In genomic region chr7:26187380-26188290, GRCh38 we compare ENCODE assay signal across 7 cellular contexts. TPM values are rescaled to one million over a fixed set of nuclear protein-coding genes. Genes with fewer than 3 reads are reported as not detected.
A peak's percentile ranks its signal among the peaks of the same experiment; 100 is the strongest.
DNase-seq lines count a peak whose midpoint lies in the region; ATAC-seq and TF ChIP-seq lines count a peak whose summit lies in the region.

No MANE protein-coding gene starts in this region.

- no peak overlapping the region for H3K56ac ChIP-seq in IMR-90 (ENCODE audit: extremely low read depth, insufficient read depth, low read length)

- in situ Hi-C loops in IMR-90 (cut with MboI; ENCODE audit: low sequenced_read_pairs) (no loop called here), gastrocnemius medialis (cut with MboI; ENCODE audit: low sequenced_read_pairs in 4 of 4) (loop anchor here in 2 of 4 donors (25.0 kb wide), 2 partner anchors 325 to 1000 kb away; partner anchors contain the start of gene HOXA11 (in 2 of the 2))

- H3K27me3 ChIP-seq in DOHH2 (ENCODE audit: control insufficient read depth, low read length) (no peaks in the 10 kb centered on the region), IMR-90 (ENCODE audit: control insufficient read depth, insufficient read depth, low read length) (no peaks in the 10 kb centered on the region), WERI-Rb-1 (ENCODE audit: insufficient read depth, low read depth, severe bottlenecking) (no peaks in the 10 kb centered on the region), gastrocnemius medialis (no peaks in the 10 kb centered on the region)
- no peaks in the 10 kb centered on the region for H3K27me3 ChIP-seq in naive thymus-derived CD4-positive, alpha-beta T cell (ENCODE audit: control insufficient read depth in 2 of 2, insufficient read depth in 2 of 2, low read length in 2 of 2)

- H3K4me2 ChIP-seq in DOHH2 (ENCODE audit: low read length) (no peak overlapping the region; the same call in 1 of the 2 replicates), IMR-90 (ENCODE audit: low read depth, low read length) (no peak overlapping the region)

- H3K36me3 ChIP-seq in DOHH2 (ENCODE audit: control insufficient read depth, low read length) (peaks cover 81% of the 10 kb centered on the region), IMR-90 (ENCODE audit: control insufficient read depth, insufficient read depth, low read length) (peaks cover 28% of the 10 kb centered on the region), WERI-Rb-1 (peaks cover 51% of the 10 kb centered on the region), gastrocnemius medialis (peaks cover 3 to 63% of the 10 kb centered on the region in 2 donors)
- peaks cover 21 to 38% (median 22%) of the 10 kb centered on the region in 3 experiments for H3K36me3 ChIP-seq in naive thymus-derived CD4-positive, alpha-beta T cell (ENCODE audit: control insufficient read depth in 2 of 3, insufficient read depth in 3 of 3, low read length in 3 of 3)

- H2AFZ ChIP-seq in IMR-90 (replicated peaks; ENCODE audit: low read length, poor library complexity): no peak overlapping the region

- peak overlapping the region in 1 of 2 experiments; percentile 31; a peak in 1 of 4 replicates for H4K8ac ChIP-seq in IMR-90 (ENCODE audit: low read depth in 2 of 2, low read length in 2 of 2)

- H3K36me3 Mint-ChIP-seq in naive thymus-derived CD4-positive, alpha-beta T cell: peaks cover 0 to 63% (median 43%) of the 10 kb centered on the region in 5 donors

- H3K14ac ChIP-seq in IMR-90 (replicated peaks; ENCODE audit: low read depth, low read length): no peak overlapping the region

- no peak for TF ChIP-seq RAD21 in IMR-90 (IDR thresholded peaks at IDR 0.05; ENCODE audit: low read length)

- peaks cover 0 to 14% (median 0%) of the 10 kb centered on the region in 11 donors for H3K9me3 Mint-ChIP-seq in naive thymus-derived CD4-positive, alpha-beta T cell

- no peak overlapping the region for H3K9ac ChIP-seq in IMR-90 (ENCODE audit: low read depth, low read length)

- H3K27ac ChIP-seq in DOHH2 (ENCODE audit: low read depth, low read length) (peak overlapping the region; percentile 56), IMR-90 (ENCODE audit: insufficient read depth, low read length) (no peak overlapping the region), WERI-Rb-1 (peak overlapping the region; percentile 38), gastrocnemius medialis (peak overlapping the region in 2 of 4 donors; percentile 19 to 41)
- H3K27ac ChIP-seq in naive thymus-derived CD4-positive, alpha-beta T cell (ENCODE audit: low read depth, low read length): no peak overlapping the region

- no peak overlapping the region for H3K23ac ChIP-seq in IMR-90 (ENCODE audit: low read depth, low read length)

- intact Hi-C loops in IMR-90 (cut with micrococcal nuclease) (no loop called here), gastrocnemius medialis (cut with DNase I; ENCODE audit: low total_unique reads) (no loop called here)
- intact Hi-C loops in naive thymus-derived CD4-positive, alpha-beta T cell (cut with micrococcal nuclease): loop anchor here in 1 of 2 donors (1.0 kb wide), 1 partner anchor 7 kb away; no protein-coding TSS in a partner anchor

- H3K9me1 ChIP-seq in IMR-90 (ENCODE audit: insufficient read depth, low read length): no peaks in the 10 kb centered on the region

- H2AK5ac ChIP-seq in IMR-90 (ENCODE audit: low read depth, low read length): no peak overlapping the region

- dilution Hi-C loops in IMR-90 (cut with HindIII; ENCODE audit: low sequenced_read_pairs, unreplicated experiment): no loop called here

- H3K4me1 Mint-ChIP-seq in naive thymus-derived CD4-positive, alpha-beta T cell: peaks cover 47 to 91% (median 79%) of the 10 kb centered on the region in 7 donors

- H3K4me3 ChIP-seq in DOHH2 (ENCODE audit: low read length) (no peak overlapping the region), IMR-90 (ENCODE audit: insufficient read depth, low read depth, low read length) (no peak overlapping the region), WERI-Rb-1 (ENCODE audit: low read depth, low read length) (no peak overlapping the region), gastrocnemius medialis (no peak overlapping the region)
- H3K4me3 ChIP-seq in naive thymus-derived CD4-positive, alpha-beta T cell (ENCODE audit: low read length): no peak overlapping the region

- peaks cover 100% of the 10 kb centered on the region for H3F3A ChIP-seq in DOHH2 (ENCODE audit: control insufficient read depth, insufficient read depth)

- no TSS peak for BruUV-seq in IMR-90 (replicated peaks; lab: Mats Ljungman, UMichigan)

- peaks cover 26 to 46% of the 10 kb centered on the region in 2 experiments for H3K79me1 ChIP-seq in IMR-90 (ENCODE audit: low read depth in 1 of 2, low read length in 2 of 2)

- WGBS in IMR-90 (ENCODE audit: extremely low coverage in 2 of 2, insufficient read length in 1 of 2), 2 experiments: no CpG with 5 or more reads among the region's 13 CpGs

- no peaks in the 10 kb centered on the region for H3K27me3 Mint-ChIP-seq in naive thymus-derived CD4-positive, alpha-beta T cell

- TF ChIP-seq CTCF in DOHH2 (IDR thresholded peaks at IDR 0.05; ENCODE audit: low read depth, low read length, poor library complexity, severe bottlenecking): no peak
- TF ChIP-seq CTCF in IMR-90 (conservative IDR thresholded peaks at IDR 0.05; ENCODE audit: low read depth, low read length): no peak
- no peak for TF ChIP-seq CTCF in WERI-Rb-1 (IDR thresholded peaks at IDR 0.05; ENCODE audit: low read depth, low read length)
- no peak for TF ChIP-seq CTCF in gastrocnemius medialis (IDR thresholded peaks at IDR 0.05 in 4 of 5, conservative IDR thresholded peaks at IDR 0.05 in 1 of 5)

- H2BK5ac ChIP-seq in IMR-90 (ENCODE audit: low read depth, low read length, poor library complexity, severe bottlenecking): no peak overlapping the region

- peaks cover 12% of the 10 kb centered on the region for H3K79me2 ChIP-seq in DOHH2 (ENCODE audit: control insufficient read depth, low read length)

- no peaks in the 10 kb centered on the region for H3K9me2 ChIP-seq in DOHH2 (replicated peaks; ENCODE audit: control insufficient read depth, low read length)

- peak overlapping the region in 3 of 10 donors; percentile 16 to 49 (median 32) for H3K4me3 Mint-ChIP-seq in naive thymus-derived CD4-positive, alpha-beta T cell

- POLR2A ChIA-PET in IMR-90 (lab: Charles Lee; ENCODE audit: unreplicated experiment): interaction anchor here (1.0 kb wide), 1 partner anchor 10 kb away, joined by 3 read pairs; no protein-coding TSS in a partner anchor
- POLR2A ChIA-PET in naive thymus-derived CD4-positive, alpha-beta T cell (lab: Charles Lee): interaction anchor here (0.8 to 12.5 kb wide), 10 partner anchors 9 to 97 kb away, joined by 3 to 289 read pairs (median 6); partner anchors contain the start of genes CBX3, HNRNPA2B1 and NFE2L3

- no peak overlapping the region for H3K4ac ChIP-seq in IMR-90 (ENCODE audit: low read depth, low read length)

- H3K9me3 ChIP-seq in DOHH2 (ENCODE audit: control insufficient read depth, insufficient read depth, low read length): no peaks in the 10 kb centered on the region
- no peaks in the 10 kb centered on the region for H3K9me3 ChIP-seq in IMR-90 (ENCODE audit: control insufficient read depth, insufficient read depth, low read length)
- no peaks in the 10 kb centered on the region for H3K9me3 ChIP-seq in WERI-Rb-1 (ENCODE audit: severe bottlenecking)
- H3K9me3 ChIP-seq in naive thymus-derived CD4-positive, alpha-beta T cell (ENCODE audit: control insufficient read depth in 2 of 3, low read length in 3 of 3): no peaks in the 10 kb centered on the region
- H3K9me3 ChIP-seq in gastrocnemius medialis: no peaks in the 10 kb centered on the region

- H3K18ac ChIP-seq in IMR-90 (ENCODE audit: low read depth, low read length): no peak overlapping the region

- no peak overlapping the region for H4K91ac ChIP-seq in IMR-90 (ENCODE audit: insufficient read depth, low read depth, low read length)

- no peak overlapping the region for H4K5ac ChIP-seq in IMR-90 (ENCODE audit: low read depth, low read length)

- ATAC-seq in IMR-90 (ENCODE audit: low read depth) (no peak), gastrocnemius medialis (no peak)
- ATAC-seq in naive thymus-derived CD4-positive, alpha-beta T cell: peak; percentile 37

- DNase-seq in IMR-90 (no peak), WERI-Rb-1 (no peak), gastrocnemius medialis (no peak), NCI-H146 (lab: John Stamatoyannopoulos, UW) (no peak), NCI-H2227 (lab: John Stamatoyannopoulos, UW; ENCODE audit: unreplicated experiment) (no peak)
- no peak for DNase-seq in naive thymus-derived CD4-positive, alpha-beta T cell

- TF ChIP-seq POLR2A in IMR-90 (IDR thresholded peaks at IDR 0.05; ENCODE audit: low read depth, low read length) (peak; percentile 70; the same call in 1 of the 2 replicates), gastrocnemius medialis (IDR thresholded peaks at IDR 0.05) (no peak)

- H2BK120ac ChIP-seq in IMR-90 (ENCODE audit: low read depth, low read length): no peak overlapping the region

- H2BK20ac ChIP-seq in IMR-90 (ENCODE audit: low read depth, low read length): no peak overlapping the region

- CTCF ChIA-PET in IMR-90 (lab: Yijun Ruan, JAX): interaction anchor here (1.0 to 2.0 kb wide), 2 partner anchors 97 kb away, joined by 3 to 7 read pairs; no protein-coding TSS in a partner anchor
- CTCF ChIA-PET in naive thymus-derived CD4-positive, alpha-beta T cell (lab: Charles Lee): interaction anchor here (0.8 to 2.4 kb wide), 7 partner anchors 10 to 182 kb away, joined by 3 to 17 read pairs (median 6); partner anchors contain the start of gene NFE2L3

- H2AK9ac ChIP-seq in IMR-90 (replicated peaks; ENCODE audit: low read depth, low read length, poor library complexity): no peak overlapping the region

- peak overlapping the region in 7 of 9 donors; percentile 25 to 89 (median 71) for H3K27ac Mint-ChIP-seq in naive thymus-derived CD4-positive, alpha-beta T cell

- no peak overlapping the region for H2BK15ac ChIP-seq in IMR-90 (ENCODE audit: low read depth, low read length)

- H4K20me1 ChIP-seq in DOHH2 (ENCODE audit: control insufficient read depth, insufficient read depth, low read depth, low read length) (peaks cover 24% of the 10 kb centered on the region), IMR-90 (ENCODE audit: insufficient read depth, low read length) (peaks cover 67% of the 10 kb centered on the region)

- H3K4me1 ChIP-seq in DOHH2 (ENCODE audit: control insufficient read depth, low read length) (peaks cover 22% of the 10 kb centered on the region), IMR-90 (ENCODE audit: control insufficient read depth, insufficient read depth, low read length) (no peaks in the 10 kb centered on the region; the same call in 1 of the 2 replicates), gastrocnemius medialis (peaks cover 32 to 49% of the 10 kb centered on the region in 2 donors)
- H3K4me1 ChIP-seq in naive thymus-derived CD4-positive, alpha-beta T cell (ENCODE audit: control insufficient read depth in 2 of 2, insufficient read depth in 2 of 2, low read length in 2 of 2): peaks cover 13 to 20% of the 10 kb centered on the region in 2 donors

RNA-seq across cellular contexts. Expression of gene HNRNPA2B1, which starts 12.9 kb away (rescaled TPM):
- 49.3 and 118 TPM in 2 replicates for total RNA-seq in IMR-90 (2012; rRNA removed)
- polyA plus RNA-seq in IMR-90 (2012; rRNA removed): 417 and 515 TPM in 2 replicates
- 51.3 and 57.4 TPM in 2 replicates for polyA plus RNA-seq in IMR-90 (2012; cell fraction: cytosol; rRNA removed)
- 46.0 and 266 TPM in 2 replicates for polyA plus RNA-seq in IMR-90 (2012; cell fraction: nucleus; rRNA removed; ENCODE audit: low replicate concordance)
- total RNA-seq in naive thymus-derived CD4-positive, alpha-beta T cell: 100 to 1,000 TPM; 394 to 702 (median 437) TPM
- 100 to 1,000 TPM; 612 to 833 TPM for polyA plus RNA-seq in naive thymus-derived CD4-positive, alpha-beta T cell
- total RNA-seq in gastrocnemius medialis: 100 to 1,000 TPM; 155 to 242 (median 166) TPM

RNA-seq across cellular contexts. Expression of gene CBX3, which starts 13.9 kb away (rescaled TPM):
- total RNA-seq in IMR-90 (2012; rRNA removed) (38.2 and 85.0 TPM in 2 replicates), gastrocnemius medialis (10 to 100 TPM; 42.0 to 60.1 (median 48.8) TPM)
- polyA plus RNA-seq in IMR-90 (2012; rRNA removed): 65.6 and 76.5 TPM in 2 replicates
- polyA plus RNA-seq in IMR-90 (2012; cell fraction: cytosol; rRNA removed): 7.2 and 7.8 TPM in 2 replicates
- 41.4 and 59.8 TPM in 2 replicates for polyA plus RNA-seq in IMR-90 (2012; cell fraction: nucleus; rRNA removed; ENCODE audit: low replicate concordance)
- 100 to 1,000 TPM; 103 to 214 (median 155) TPM for total RNA-seq in naive thymus-derived CD4-positive, alpha-beta T cell
- polyA plus RNA-seq in naive thymus-derived CD4-positive, alpha-beta T cell: 100 to 1,000 TPM in 1 of 2 donors, 10 to 100 TPM in 1; 86.9 to 111 TPM

RNA-seq across cellular contexts. Expression of gene NFE2L3, which starts 35.6 kb away (rescaled TPM):
- total RNA-seq in IMR-90 (2012; rRNA removed) (37.8 and 43.2 TPM in 2 replicates), gastrocnemius medialis (1 to 10 TPM; 1.1 to 6.2 (median 1.7) TPM)
- polyA plus RNA-seq in IMR-90 (2012; rRNA removed): 22.8 and 28.0 TPM in 2 replicates
- polyA plus RNA-seq in IMR-90 (2012; cell fraction: cytosol; rRNA removed): 9.0 and 13.0 TPM in 2 replicates
- polyA plus RNA-seq in IMR-90 (2012; cell fraction: nucleus; rRNA removed; ENCODE audit: low replicate concordance): 5.1 and 19.4 TPM in 2 replicates
- total RNA-seq in naive thymus-derived CD4-positive, alpha-beta T cell: 10 to 100 TPM in 1 of 5 experiments, 1 to 10 TPM in 4; 1.1 to 49.5 (median 4.5) TPM
- 1 to 10 TPM; 2.6 to 4.8 TPM for polyA plus RNA-seq in naive thymus-derived CD4-positive, alpha-beta T cell

Comparison
In these comparisons a context has a peak if more than half of its experiments do, and no peak if none do; other contexts are left out.
1. H3K27ac ChIP-seq: peak in DOHH2 (single experiment) and WERI-Rb-1 (single experiment); none in IMR-90 (single experiment) and naive thymus-derived CD4-positive, alpha-beta T cell (single experiment).